In genomic region chr12:6430124-6430989, GRCh38 we compare ENCODE assay signal across 1 cellular context.
TF ChIP-seq lines count a peak whose summit lies in the region.

No MANE protein-coding gene starts in this region.

TF ChIP-seq in HepG2, 621 proteins besides CTCF, POLR2A, EP300 and RAD21 (continued from another document and continues in another):
- TF ChIP-seq HNF1A (IDR thresholded peaks at IDR 0.05; ENCODE audit: low read depth) (no peak), HNF1A (CRISPR knock-in tag; IDR thresholded peaks at IDR 0.05; ENCODE audit: borderline replicate concordance) (no peak), THAP8 (CRISPR knock-in tag; IDR thresholded peaks at IDR 0.05; ENCODE audit: borderline replicate concordance) (no peak), MTA3 (CRISPR knock-in tag; IDR thresholded peaks at IDR 0.05) (no peak), ZBTB10 (CRISPR knock-in tag; IDR thresholded peaks at IDR 0.05; ENCODE audit: borderline replicate concordance) (no peak), SIN3A (IDR thresholded peaks at IDR 0.05; ENCODE audit: borderline replicate concordance, low read depth, low read length) (no peak; the same call in 1 of the 2 replicates), MTF1 (CRISPR knock-in tag; IDR thresholded peaks at IDR 0.05) (no peak), IKZF4 (CRISPR knock-in tag; IDR thresholded peaks at IDR 0.05; ENCODE audit: borderline replicate concordance, low read depth, not compliant biosample characterization) (no peak), ZNF616 (CRISPR knock-in tag; IDR thresholded peaks at IDR 0.05; ENCODE audit: low read depth) (no peak), ZNF691 (CRISPR knock-in tag; IDR thresholded peaks at IDR 0.05; ENCODE audit: borderline replicate concordance, low read depth) (no peak), NFE2 (CRISPR knock-in tag; IDR thresholded peaks at IDR 0.05) (peak; percentile 70), NCOR1 (IDR thresholded peaks at IDR 0.05; ENCODE audit: borderline replicate concordance, low read length) (no peak), ELK4 (CRISPR knock-in tag; IDR thresholded peaks at IDR 0.05; ENCODE audit: borderline replicate concordance) (no peak), NR1H2 (CRISPR knock-in tag; IDR thresholded peaks at IDR 0.05; ENCODE audit: borderline replicate concordance, low read depth) (no peak), MAFG (CRISPR knock-in tag; IDR thresholded peaks at IDR 0.05) (peak; percentile 95), ZNF264 (CRISPR knock-in tag; IDR thresholded peaks at IDR 0.05) (no peak), ZNF83 (CRISPR knock-in tag; IDR thresholded peaks at IDR 0.05; ENCODE audit: borderline replicate concordance) (no peak), ZFY (CRISPR knock-in tag; IDR thresholded peaks at IDR 0.05) (no peak), ZNF18 (CRISPR knock-in tag; IDR thresholded peaks at IDR 0.05; ENCODE audit: insufficient replicate concordance) (peak; percentile 93), HNF4A (CRISPR knock-in tag; IDR thresholded peaks at IDR 0.05) (0 out of 2 replicates have a peak, but pooled peaks have one; percentile 6), TCF7L2 (IDR thresholded peaks at IDR 0.05; ENCODE audit: low read depth, low read length) (no peak), RXRB (CRISPR knock-in tag; IDR thresholded peaks at IDR 0.05; ENCODE audit: borderline replicate concordance) (0 out of 2 replicates have a peak, but pooled peaks have one; percentile 16), SRSF4 (IDR thresholded peaks at IDR 0.05; ENCODE audit: low read depth, low read length, poor library complexity, severe bottlenecking) (no peak), RXRA (CRISPR knock-in tag; IDR thresholded peaks at IDR 0.05) (no peak), E2F5 (CRISPR knock-in tag; conservative IDR thresholded peaks at IDR 0.05) (no peak), MIER3 (CRISPR knock-in tag; IDR thresholded peaks at IDR 0.05; ENCODE audit: borderline replicate concordance) (no peak), SAP130 (CRISPR knock-in tag; IDR thresholded peaks at IDR 0.05; ENCODE audit: low read depth) (peak; percentile 83), ZNF788 (CRISPR knock-in tag; IDR thresholded peaks at IDR 0.05; ENCODE audit: borderline replicate concordance) (no peak), IKZF1 (IDR thresholded peaks at IDR 0.05) (no peak), ZNF136 (CRISPR knock-in tag; IDR thresholded peaks at IDR 0.05; ENCODE audit: low read depth) (no peak), EHMT2 (IDR thresholded peaks at IDR 0.05; ENCODE audit: borderline replicate concordance, low read depth, low read length) (no peak), ZNF260 (CRISPR knock-in tag; IDR thresholded peaks at IDR 0.05; ENCODE audit: borderline replicate concordance, low read depth) (no peak), KAT8 (CRISPR knock-in tag; IDR thresholded peaks at IDR 0.05) (no peak), U2AF2 (IDR thresholded peaks at IDR 0.05; ENCODE audit: low read depth, low read length) (no peak), ZMYM3 (CRISPR knock-in tag; IDR thresholded peaks at IDR 0.05) (no peak), FOXJ3 (CRISPR knock-in tag; IDR thresholded peaks at IDR 0.05; ENCODE audit: borderline replicate concordance) (no peak), FOXA3 (CRISPR knock-in tag; IDR thresholded peaks at IDR 0.05) (peak; percentile 23; the same call in 1 of the 2 replicates), HCFC1 (IDR thresholded peaks at IDR 0.05; ENCODE audit: low read depth, low read length) (no peak), BRCA1 (CRISPR knock-in tag; IDR thresholded peaks at IDR 0.05) (no peak), RFXAP (CRISPR knock-in tag; IDR thresholded peaks at IDR 0.05; ENCODE audit: borderline replicate concordance) (no peak), BHLHE40 (IDR thresholded peaks at IDR 0.05; ENCODE audit: low read length) (no peak), TFAP4 (IDR thresholded peaks at IDR 0.05; ENCODE audit: borderline replicate concordance, low read depth) (peak; percentile 13; the same call in 1 of the 2 replicates), KLF16 (CRISPR knock-in tag; IDR thresholded peaks at IDR 0.05) (0 out of 4 replicates have a peak, but pooled peaks of 1 of the 2 experiments have one; percentile 34), ATAD3A (CRISPR knock-in tag; IDR thresholded peaks at IDR 0.05) (no peak), SCMH1 (CRISPR knock-in tag; IDR thresholded peaks at IDR 0.05; ENCODE audit: borderline replicate concordance) (no peak), ZSCAN5A (CRISPR knock-in tag; IDR thresholded peaks at IDR 0.05; ENCODE audit: borderline replicate concordance) (no peak), DMTF1 (CRISPR knock-in tag; IDR thresholded peaks at IDR 0.05) (no peak), PAF1 (CRISPR knock-in tag; IDR thresholded peaks at IDR 0.05) (no peak), ZNF773 (CRISPR knock-in tag; IDR thresholded peaks at IDR 0.05; ENCODE audit: borderline replicate concordance) (no peak), SP2 (CRISPR knock-in tag; IDR thresholded peaks at IDR 0.05) (no peak), SOX13 (IDR thresholded peaks at IDR 0.05) (0 out of 2 replicates have a peak, but pooled peaks have one; percentile 19), SOX13 (CRISPR knock-in tag; conservative IDR thresholded peaks at IDR 0.05 in 1 of 2, IDR thresholded peaks at IDR 0.05 in 1 of 2) (no peak)
